ENCODE assay signal across 1 cellular context in the genomic region with DNA sequence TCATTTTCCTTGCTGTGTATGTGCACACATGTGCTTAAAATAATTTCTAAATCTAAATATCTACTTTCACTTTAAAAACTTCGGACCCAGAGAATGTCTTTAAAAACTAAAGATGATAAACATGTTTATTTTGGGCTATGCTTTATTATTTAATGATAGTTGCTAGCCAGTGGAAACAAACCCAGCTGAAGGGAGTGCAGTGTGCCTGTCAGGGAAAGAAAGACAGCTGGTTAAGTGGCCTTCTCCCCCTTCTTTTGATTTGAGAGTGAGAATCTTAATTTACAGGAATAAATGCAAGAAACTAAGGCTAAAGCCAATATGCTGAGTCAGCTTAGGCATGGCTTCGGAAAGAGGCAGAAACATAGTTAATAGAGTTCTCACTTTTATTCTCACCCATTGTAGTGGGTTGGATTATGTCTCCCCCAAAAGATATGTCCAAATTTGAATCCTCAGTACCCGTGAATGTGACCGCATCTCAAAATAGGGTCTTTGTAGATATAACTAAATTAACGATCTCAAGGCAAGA.
TF ChIP-seq lines count a peak whose summit lies in the region.

No MANE protein-coding gene starts in this region.

TF ChIP-seq in endothelial cell of umbilical vein, 7 proteins besides CTCF, POLR2A, EP300 and RAD21:
- TF ChIP-seq, protein P1, sequence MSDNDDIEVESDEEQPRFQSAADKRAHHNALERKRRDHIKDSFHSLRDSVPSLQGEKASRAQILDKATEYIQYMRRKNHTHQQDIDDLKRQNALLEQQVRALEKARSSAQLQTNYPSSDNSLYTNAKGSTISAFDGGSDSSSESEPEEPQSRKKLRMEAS (IDR thresholded peaks at IDR 0.05; ENCODE audit: insufficient read depth, insufficient read length) = no peak
- no peak for TF ChIP-seq MYC (IDR thresholded peaks at IDR 0.05; ENCODE audit: low read depth, low read length)
- TF ChIP-seq JUN (IDR thresholded peaks at IDR 0.05; ENCODE audit: borderline replicate concordance, insufficient read depth, insufficient read length, low read depth) = no peak
TF ChIP-seq in endothelial cell of umbilical vein: peak in this region for 0.
